ENCODE assay signal across 8 cellular contexts in genomic region chr3:186930143-186930638, GRCh38. TPM values are rescaled to one million over a fixed set of nuclear protein-coding genes. Genes with fewer than 3 reads are reported as not detected.
DNase-seq lines count a peak whose midpoint lies in the region; ATAC-seq, FAIRE-seq and TF ChIP-seq lines count a peak whose summit lies in the region.

Gene ST6GAL1, plus strand, starts transcription at chr3:186930526. Its CDS starts 112,178 bp downstream, at chr3:187042704.

- TF ChIP-seq CTCF in Caco-2 (IDR thresholded peaks at IDR 0.05; ENCODE audit: insufficient read depth in 1 of 2, low read depth in 1 of 2, low read length in 1 of 2, severe bottlenecking in 1 of 2, unreplicated experiment in 1 of 2): peak; percentile 19 to 33
- TF ChIP-seq CTCF in GM12878 (IDR thresholded peaks at IDR 0.05 in 2 of 3, conservative IDR thresholded peaks at IDR 0.05 in 1 of 3; ENCODE audit: control insufficient read depth in 2 of 3, extremely low read depth in 1 of 3, insufficient read depth in 1 of 3, low read depth in 3 of 3, low read length in 3 of 3): peak; percentile 31 to 55 (median 48)
- TF ChIP-seq CTCF in gastrocnemius medialis (IDR thresholded peaks at IDR 0.05 in 4 of 5, conservative IDR thresholded peaks at IDR 0.05 in 1 of 5): peak; percentile 41 to 74 (median 58)

- no peaks in the 10 kb centered on the region for H3K4me1 ChIP-seq in Caco-2
- H3K4me1 ChIP-seq in GM12878 (ENCODE audit: control insufficient read depth, insufficient read depth, low read length): peaks cover 7% of the 10 kb centered on the region
- peaks cover 27 to 31% of the 10 kb centered on the region in 2 donors for H3K4me1 ChIP-seq in gastrocnemius medialis

- CTCF ChIA-PET in Caco-2 (lab: Charles Lee) (no interaction called here), GM12878 (lab: Yijun Ruan, JAX) (interaction anchor here (0.7 to 1.7 kb wide), 5 partner anchors 9 to 235 kb away, joined by 3 to 4 read pairs (median 3); no protein-coding TSS in a partner anchor)

- H3K9me3 ChIP-seq in Caco-2: no peaks in the 10 kb centered on the region
- H3K9me3 ChIP-seq in GM12878 (replicated peaks; ENCODE audit: control insufficient read depth, insufficient read depth, low read length): no peaks in the 10 kb centered on the region
- no peaks in the 10 kb centered on the region for H3K9me3 ChIP-seq in gastrocnemius medialis

- H3K27ac Mint-ChIP-seq in Caco-2 (ENCODE audit: unreplicated experiment): peak within 1 kb of the TSS; percentile 83

- TF ChIP-seq EP300 in GM12878 (IDR thresholded peaks at IDR 0.05; ENCODE audit: borderline replicate concordance in 1 of 2, control insufficient read depth in 1 of 2, low read depth in 2 of 2, low read length in 2 of 2): no peak

- 2% methylated on average over 37 of the region's 38 CpGs for WGBS in GM12878 (ENCODE audit: insufficient coverage, insufficient replicate concordance, low lambda C conversion rate, missing lambda C conversion rate)

- peaks cover 2% of the 10 kb centered on the region; the same call in 1 of the 2 replicates for H3K36me3 ChIP-seq in Caco-2 (ENCODE audit: control insufficient read depth, insufficient read depth, low read length)
- peaks cover 0 to 5% of the 10 kb centered on the region in 2 experiments; a peak in 2 of 4 replicates for H3K36me3 ChIP-seq in GM12878 (ENCODE audit: control insufficient read depth in 2 of 2, insufficient read depth in 2 of 2, low read length in 1 of 2)
- peaks cover 0 to 4% of the 10 kb centered on the region in 2 donors for H3K36me3 ChIP-seq in gastrocnemius medialis

- no peaks in the 10 kb centered on the region for H3K36me3 Mint-ChIP-seq in Caco-2 (ENCODE audit: insufficient read depth, unreplicated experiment)

- no peaks in the 10 kb centered on the region for H3K9me3 Mint-ChIP-seq in Caco-2 (ENCODE audit: unreplicated experiment)

- FAIRE-seq in GM12878 (lab: Jason Lieb, UNC): peak; percentile 13

- SMC1A ChIA-PET in GM12878 (lab: Charles Lee; ENCODE audit: uncharacterized antibody, unreplicated experiment): interaction anchor here (2.6 to 4.8 kb wide), 6 partner anchors 65 to 102 kb away, joined by 10 to 42 read pairs (median 27); no protein-coding TSS in a partner anchor

- no peaks in the 10 kb centered on the region for H3K27me3 Mint-ChIP-seq in Caco-2 (ENCODE audit: insufficient read depth, unreplicated experiment)

- peaks cover 45% of the 10 kb centered on the region for H3K79me2 ChIP-seq in GM12878 (ENCODE audit: control insufficient read depth, insufficient read depth, low read length)

- intact Hi-C loops in Caco-2 (cut with micrococcal nuclease; ENCODE audit: unreplicated experiment) (loop anchor here (1.0 to 5.0 kb wide), 3 partner anchors 33 to 133 kb away; no protein-coding TSS in a partner anchor), GM12878 (cut with micrococcal nuclease; ENCODE audit: unreplicated experiment) (loop anchor here (2.0 to 5.0 kb wide), 5 partner anchors 57 to 137 kb away; no protein-coding TSS in a partner anchor), gastrocnemius medialis (cut with DNase I; ENCODE audit: low total_unique reads) (loop anchor here (2.0 to 5.0 kb wide), 4 partner anchors 13 to 237 kb away; no protein-coding TSS in a partner anchor)

- POLR2A ChIA-PET in Caco-2 (lab: Charles Lee) (no interaction called here), GM12878 (lab: Charles Lee) (interaction anchor here (3.3 kb wide), 1 partner anchor 101 kb away, joined by 20 read pairs; no protein-coding TSS in a partner anchor)

- DNase-seq in Caco-2: peak; percentile 61 to 66
- DNase-seq in Jurkat, Clone E6-1 (ENCODE audit: low read depth, low spot score): peak; percentile 55
- DNase-seq in T-helper 22 cell (ENCODE audit: low read depth): peak; percentile 49
- peak; percentile 27 for DNase-seq in GM12878 (ENCODE audit: low read depth, low spot score)
- peak; percentile 74 for DNase-seq in iPS DF 4.7 (ENCODE audit: extremely low read depth, low spot score)
- DNase-seq in gastrocnemius medialis: peak; percentile 58 to 82
- no peak for DNase-seq in GOT3 (lab: John Stamatoyannopoulos, UW)

- H2AFZ ChIP-seq in GM12878 (ENCODE audit: control insufficient read depth, low read depth, low read length): peak within 1 kb of the TSS; percentile 80

- H3K4me3 Mint-ChIP-seq in Caco-2 (ENCODE audit: unreplicated experiment): peak within 1 kb of the TSS; percentile 91

- ATAC-seq in GM21390 (IDR thresholded peaks at IDR 0.05; ENCODE audit: unreplicated experiment): peak; percentile 68
- ATAC-seq in GM12878: peak; percentile 72
- peak; percentile 67 to 68 for ATAC-seq in gastrocnemius medialis

- in situ Hi-C loops in GM12878 (cut with MboI) (no loop called here), gastrocnemius medialis (cut with MboI; ENCODE audit: low sequenced_read_pairs in 4 of 4) (no loop called here)

- peak; percentile 37; the same call in 1 of the 2 replicates for TF ChIP-seq RAD21 in GM12878 (IDR thresholded peaks at IDR 0.05; ENCODE audit: insufficient read depth, low read depth, low read length)

- H3K4me3 ChIP-seq in Caco-2 (ENCODE audit: low read depth, low read length): peak within 1 kb of the TSS; percentile 81
- H3K4me3 ChIP-seq in Jurkat, Clone E6-1 (ENCODE audit: low read length): peak within 1 kb of the TSS; percentile 80
- peak within 1 kb of the TSS; percentile 96 for H3K4me3 ChIP-seq in GM12878
- H3K4me3 ChIP-seq in gastrocnemius medialis: peak within 1 kb of the TSS; percentile 80 to 99 (median 93)

- peak; percentile 76 for TF ChIP-seq POLR2A in GM12878 (IDR thresholded peaks at IDR 0.05; ENCODE audit: low read depth, low read length)
- TF ChIP-seq POLR2A in gastrocnemius medialis (IDR thresholded peaks at IDR 0.05): peak; percentile 50 to 59

- H3K27me3 ChIP-seq in Caco-2 (replicated peaks; ENCODE audit: control insufficient read depth, insufficient read depth, low read length) (no peaks in the 10 kb centered on the region), GM12878 (replicated peaks in 1 of 2; ENCODE audit: control insufficient read depth in 2 of 2, insufficient read depth in 2 of 2, low read length in 1 of 2) (no peaks in the 10 kb centered on the region), gastrocnemius medialis (no peaks in the 10 kb centered on the region)

- H4K20me1 ChIP-seq in GM12878 (ENCODE audit: control insufficient read depth, insufficient read depth): 0 out of 2 replicates have a peak, but pooled peaks cover 4% of the 10 kb centered on the region

- BruUV-seq in Caco-2 (replicated peaks; lab: Mats Ljungman, UMichigan): no TSS peak
- no TSS peak for BruUV-seq in GM12878 (replicated peaks; lab: Mats Ljungman, UMichigan)

- peak within 1 kb of the TSS; percentile 88 for H3K4me2 ChIP-seq in GM12878 (ENCODE audit: control insufficient read depth, insufficient read depth)

- RAD21 ChIA-PET in GM12878 (lab: Charles Lee; ENCODE audit: unreplicated experiment): interaction anchor here (3.2 to 4.1 kb wide), 2 partner anchors 97 to 135 kb away, joined by 21 to 47 read pairs; no protein-coding TSS in a partner anchor

- H3K9ac ChIP-seq in GM12878 (ENCODE audit: control insufficient read depth, insufficient read depth, low read length): peak within 1 kb of the TSS; percentile 78

- peaks cover 5% of the 10 kb centered on the region for H3K4me1 Mint-ChIP-seq in Caco-2 (ENCODE audit: low read depth, unreplicated experiment)

- H3K27ac ChIP-seq in GM12878 (ENCODE audit: control insufficient read depth, insufficient read depth) (peak within 1 kb of the TSS; percentile 81), gastrocnemius medialis (peak within 1 kb of the TSS; percentile 88 to 96 (median 93))

TF ChIP-seq in GM12878, 131 proteins besides CTCF, POLR2A, EP300 and RAD21 (continues in another document):
- no peak for TF ChIP-seq RB1 (IDR thresholded peaks at IDR 0.05; ENCODE audit: borderline replicate concordance)
- TF ChIP-seq, protein P1, sequence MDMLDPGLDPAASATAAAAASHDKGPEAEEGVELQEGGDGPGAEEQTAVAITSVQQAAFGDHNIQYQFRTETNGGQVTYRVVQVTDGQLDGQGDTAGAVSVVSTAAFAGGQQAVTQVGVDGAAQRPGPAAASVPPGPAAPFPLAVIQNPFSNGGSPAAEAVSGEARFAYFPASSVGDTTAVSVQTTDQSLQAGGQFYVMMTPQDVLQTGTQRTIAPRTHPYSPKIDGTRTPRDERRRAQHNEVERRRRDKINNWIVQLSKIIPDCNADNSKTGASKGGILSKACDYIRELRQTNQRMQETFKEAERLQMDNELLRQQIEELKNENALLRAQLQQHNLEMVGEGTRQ (IDR thresholded peaks at IDR 0.05; ENCODE audit: borderline replicate concordance, low read depth, low read length): no peak
- no peak for TF ChIP-seq TCF3 (IDR thresholded peaks at IDR 0.05; ENCODE audit: borderline replicate concordance, insufficient read depth, low read depth, low read length)

RNA-seq across cellular contexts. Expression of gene ST6GAL1, which starts in this region (rescaled TPM):
- total RNA-seq in Caco-2 (2022) (34.6 and 40.3 TPM in 2 replicates), GM12878 (2014; rRNA removed) (139 and 147 TPM in 2 replicates), GM12878 (2014; rRNA removed; fragmentation: Illumina TruSeq; extraction: Trizol) (158 and 169 TPM in 2 replicates), GM12878 (2021) (207 and 220 TPM in 2 replicates), gastrocnemius medialis (10 to 100 TPM; 11.1 to 29.8 (median 18.6) TPM)
- 22.5 TPM for polyA plus RNA-seq in Jurkat, Clone E6-1 (2012; ENCODE audit: insufficient read depth, insufficient read length)
- 750 and 754 TPM in 2 replicates for total RNA-seq in GM12878 (2013; cell fraction: nucleolus; rRNA removed)
- polyA plus RNA-seq in GM12878 (2011; ENCODE audit: low read depth): 139 TPM
- polyA plus RNA-seq in GM12878 (2011; rRNA removed) (190 and 214 TPM in 2 replicates), GM12878 (2014; fragmentation: Illumina TruSeq; extraction: Trizol) (248 and 268 TPM in 2 replicates), GM12878 (2014; fragmentation: Nextera tagmentation; extraction: Ambion mirVana) (10 to 100 TPM; 74.2 to 75.0 TPM), GM12878 (2014; rRNA removed) (163 and 174 TPM in 2 replicates), GM12878 (2016; fragmentation: Nextera tagmentation; extraction: Ambion mirVana) (100 to 1,000 TPM; 133 to 135 TPM)
- polyA plus RNA-seq in GM12878 (2011; cell fraction: cytosol; rRNA removed): 169 and 192 TPM in 2 replicates
- 106 and 131 TPM in 2 replicates for polyA plus RNA-seq in GM12878 (2011; cell fraction: nucleus; rRNA removed)
- polyA plus RNA-seq in GM12878 (2012): 141 and 183 TPM in 2 replicates
- polyA minus RNA-seq in GM12878 (2011; rRNA and poly(A)+ RNA removed): 310 and 330 TPM in 2 replicates
- 80.6 and 80.9 TPM in 2 replicates for polyA minus RNA-seq in GM12878 (2011; cell fraction: cytosol; rRNA and poly(A)+ RNA removed)
- 116 and 151 TPM in 2 replicates for polyA minus RNA-seq in GM12878 (2011; cell fraction: nucleus; rRNA and poly(A)+ RNA removed)
